In the genomic region with DNA sequence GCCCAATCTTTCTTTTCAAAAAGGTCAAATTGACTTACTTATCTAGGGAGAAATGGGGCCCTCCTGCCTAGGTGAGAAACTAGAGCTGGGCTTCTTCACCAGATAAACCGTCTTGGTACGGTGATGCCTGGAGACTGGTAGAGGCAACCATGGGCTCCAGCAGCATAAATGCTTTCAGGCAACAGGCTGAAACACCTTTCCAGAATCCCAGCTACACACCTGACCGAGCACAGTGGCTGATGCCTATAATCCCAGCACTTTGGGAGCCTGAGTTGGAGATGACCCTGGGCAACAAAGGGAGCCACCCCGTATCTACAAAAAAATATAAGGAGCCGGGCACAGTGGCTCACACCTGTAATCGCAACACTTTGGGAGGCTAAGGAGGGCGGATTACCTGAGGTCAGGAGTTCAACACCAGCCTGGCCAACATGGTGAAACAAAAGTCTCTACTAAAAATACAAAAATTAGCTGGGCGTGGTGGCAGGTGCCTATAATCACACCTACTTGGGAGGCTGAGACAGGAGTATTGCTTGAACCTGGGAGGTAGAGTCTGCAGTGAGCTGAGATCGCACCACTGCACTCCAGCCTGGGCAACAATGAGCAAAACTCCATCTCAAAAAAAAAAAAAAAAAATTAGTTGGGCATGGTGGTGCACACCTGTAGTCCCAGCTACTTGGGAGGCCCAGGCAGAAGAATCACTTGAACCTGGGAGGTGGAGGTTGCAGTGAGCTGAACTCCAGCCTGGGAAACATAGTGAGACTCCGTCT, we compare ENCODE assay signal across 16 cellular contexts. TPM values are rescaled to one million over a fixed set of nuclear protein-coding genes. Genes with fewer than 3 reads are reported as not detected.
DNase-seq lines count a peak whose midpoint lies in the region; ATAC-seq, FAIRE-seq and TF ChIP-seq lines count a peak whose summit lies in the region.
"Had no signal": no experiment of that assay in that cellular context is flagged by ENCODE, and none has a peak within 500 bp of the region (broad histone marks: within the 10 kb centered on the region; RNA-seq: fewer than 3 reads in every experiment).

No MANE protein-coding gene starts in this region.

- no peak for FAIRE-seq in GM12891 (lab: Jason Lieb, UNC)

- peak; percentile 36; the same call in 1 of the 2 replicates for TF ChIP-seq POLR2A in GM12891 (IDR thresholded peaks at IDR 0.05; ENCODE audit: low read depth, low read length)

- H3K27me3 ChIP-seq in foreskin keratinocyte: no peaks in the 10 kb centered on the region
- H3K27me3 ChIP-seq: left lung, ovary, tibial nerve had no signal

- ATAC-seq in foreskin keratinocyte: no peak
- no peak for ATAC-seq in GM18868 (IDR thresholded peaks at IDR 0.05; ENCODE audit: unreplicated experiment)
- ATAC-seq: activated CD4-positive, alpha-beta T cell treated with anti-CD3 and anti-CD28 coated beads for 36 hours; left lung; stimulated activated effector memory CD8-positive, alpha-beta T cell treated with anti-CD3 and anti-CD28 coated beads, Interleukin-12 subunit alpha, Interleukin-12 subunit beta, amount 100 ng/mL, for 72 hours had no signal

- H3K9me3 Mint-ChIP-seq in brain: no peaks in the 10 kb centered on the region
- H3K9me3 Mint-ChIP-seq: stimulated activated effector memory CD8-positive, alpha-beta T cell treated with anti-CD3 and anti-CD28 coated beads, Interleukin-12 subunit alpha, Interleukin-12 subunit beta, amount 100 ng/mL, for 72 hours; T-helper 2 cell treated with Interferon-gamma antibody and Interleukin-4, amounts not matched to agents 5 μg/mL and 100 μg/mL, for 36 hours had no signal

- TF ChIP-seq CTCF in brain (conservative IDR thresholded peaks at IDR 0.05) (no peak), foreskin keratinocyte (conservative IDR thresholded peaks at IDR 0.05) (no peak)

- peaks cover 11% of the 10 kb centered on the region for H3K4me1 ChIP-seq in foreskin keratinocyte

- H3K4me1 Mint-ChIP-seq in brain: peaks cover 35% of the 10 kb centered on the region

- no peak overlapping the region for H3K27ac ChIP-seq in foreskin keratinocyte
- H3K27ac ChIP-seq: GM23248, left lung, ovary had no signal

- no peaks in the 10 kb centered on the region for H3K27me3 Mint-ChIP-seq in brain
- H3K27me3 Mint-ChIP-seq: activated CD4-positive, alpha-beta T cell treated with anti-CD3 and anti-CD28 coated beads for 36 hours had no signal

- peak overlapping the region in 3 of 5 experiments; percentile 48 to 83 (median 70) for H3K27ac Mint-ChIP-seq in brain
- H3K27ac Mint-ChIP-seq: activated CD4-positive, alpha-beta T cell treated with anti-CD3 and anti-CD28 coated beads for 36 hours; T-helper 2 cell treated with Interferon-gamma antibody and Interleukin-4, amounts not matched to agents 5 μg/mL and 100 μg/mL, for 36 hours had no signal

- DNase-seq in GM12891 (ENCODE audit: insufficient read length, low spot score) (no peak), foreskin keratinocyte (no peak)
- DNase-seq: activated CD4-positive, alpha-beta T cell treated with anti-CD3 and anti-CD28 coated beads for 36 hours; COR-L47; effector CD8-positive, alpha-beta T cell; GM23248; NCI-H1694; NCI-H345; SHP77 treated with DMSO at 0.1 percent for 48 hours had no signal

- peaks cover 35% of the 10 kb centered on the region for H3K36me3 Mint-ChIP-seq in brain

- H3K4me3 Mint-ChIP-seq in brain: no peak overlapping the region
- H3K4me3 Mint-ChIP-seq: activated CD4-positive, alpha-beta T cell treated with anti-CD3 and anti-CD28 coated beads for 36 hours; stimulated activated effector memory CD8-positive, alpha-beta T cell treated with anti-CD3 and anti-CD28 coated beads, Interleukin-12 subunit alpha, Interleukin-12 subunit beta, amount 100 ng/mL, for 72 hours; T-helper 2 cell treated with Interferon-gamma antibody and Interleukin-4, amounts not matched to agents 5 μg/mL and 100 μg/mL, for 36 hours had no signal

TF ChIP-seq in GM12891, 5 proteins besides CTCF, POLR2A, EP300 and RAD21:
- TF ChIP-seq POU2F2 (IDR thresholded peaks at IDR 0.05; ENCODE audit: low read depth, low read length) (no peak), SPI1 (IDR thresholded peaks at IDR 0.05; ENCODE audit: low read depth, low read length) (no peak), POLR2AphosphoS5 (IDR thresholded peaks at IDR 0.05; ENCODE audit: low read depth, low read length) (peak; percentile 42; the same call in 1 of the 2 replicates), PAX5 (IDR thresholded peaks at IDR 0.05; ENCODE audit: insufficient read depth, low read length, severe bottlenecking) (no peak), TAF1 (IDR thresholded peaks at IDR 0.05; ENCODE audit: low read depth, low read length) (no peak)

RNA-seq across cellular contexts. Expression of a gene that starts 8.0 kb away (rescaled TPM):
- polyA plus RNA-seq in GM12891 (2012; ENCODE audit: low read depth, missing spikeins): 99.4 TPM
- polyA plus RNA-seq in brain (ENCODE audit: insufficient read depth, low read depth, low replicate concordance) (53.8 TPM), foreskin keratinocyte (74.6 and 77.3 TPM in 2 replicates)
- 77.9 and 82.6 TPM in 2 replicates for total RNA-seq in foreskin keratinocyte

RNA-seq across cellular contexts. Expression of a gene that starts 23.2 kb away (rescaled TPM):
- 7.2 TPM for polyA plus RNA-seq in GM12891 (2012; ENCODE audit: low read depth, missing spikeins)
- 2.1 TPM for polyA plus RNA-seq in brain (ENCODE audit: insufficient read depth, low read depth, low replicate concordance)
- total RNA-seq in foreskin keratinocyte: 3.4 and 3.6 TPM in 2 replicates
- 2.0 and 2.1 TPM in 2 replicates for polyA plus RNA-seq in foreskin keratinocyte

RNA-seq across cellular contexts. Expression of a gene that starts 25.8 kb away (rescaled TPM):
- 10.3 TPM for polyA plus RNA-seq in GM12891 (2012; ENCODE audit: low read depth, missing spikeins)
- polyA plus RNA-seq in brain (ENCODE audit: insufficient read depth, low read depth, low replicate concordance) (7.0 TPM), foreskin keratinocyte (17.7 and 19.4 TPM in 2 replicates)
- 11.2 and 17.1 TPM in 2 replicates for total RNA-seq in foreskin keratinocyte

RNA-seq across cellular contexts. Expression of a gene that starts 32.0 kb away (rescaled TPM):
- 3,809 TPM for polyA plus RNA-seq in GM12891 (2012; ENCODE audit: low read depth, missing spikeins)
- polyA plus RNA-seq in brain (ENCODE audit: insufficient read depth, low read depth, low replicate concordance) (1,609 TPM), foreskin keratinocyte (1,847 and 1,895 TPM in 2 replicates)
- 1,328 and 1,341 TPM in 2 replicates for total RNA-seq in foreskin keratinocyte

RNA-seq across cellular contexts. Expression of a gene that starts 34.1 kb away (rescaled TPM):
- 5.3 TPM for polyA plus RNA-seq in GM12891 (2012; ENCODE audit: low read depth, missing spikeins)
- polyA plus RNA-seq in brain (ENCODE audit: insufficient read depth, low read depth, low replicate concordance): 41.9 TPM
- 160 and 161 TPM in 2 replicates for total RNA-seq in foreskin keratinocyte
- polyA plus RNA-seq in foreskin keratinocyte: 160 and 161 TPM in 2 replicates
